Comparison of ENCODE assay signal across 11 cellular contexts in genomic region chr12:6425588-6426531, GRCh38. TPM values are rescaled to one million over a fixed set of nuclear protein-coding genes. Genes with fewer than 3 reads are reported as not detected.
DNase-seq lines count a peak whose midpoint lies in the region; ATAC-seq and TF ChIP-seq lines count a peak whose summit lies in the region.
"Had no signal": no experiment of that assay in that cellular context is flagged by ENCODE, and none has a peak within 500 bp of the region (broad histone marks: within the 10 kb centered on the region; RNA-seq: fewer than 3 reads in every experiment).

No MANE protein-coding gene starts in this region.

- H3K79me2 ChIP-seq in MM.1S (ENCODE audit: low read length): no peaks in the 10 kb centered on the region

- peak overlapping the region; percentile 99 for H3K27ac Mint-ChIP-seq in activated naive CD4-positive, alpha-beta T cell treated with anti-CD3 and anti-CD28 coated beads, Interleukin-2, amount 50 U/mL, for 24 hours
- H3K27ac Mint-ChIP-seq in T-cell: peak overlapping the region; percentile 95

- peaks cover 64% of the 10 kb centered on the region for H3K4me1 Mint-ChIP-seq in activated naive CD4-positive, alpha-beta T cell treated with anti-CD3 and anti-CD28 coated beads, Interleukin-2, amount 50 U/mL, for 24 hours
- peaks cover 49 to 57% (median 50%) of the 10 kb centered on the region in 3 donors for H3K4me1 Mint-ChIP-seq in T-cell

- no peak overlapping the region for H2AFZ ChIP-seq in MM.1S (ENCODE audit: low read length)

- H3K9me3 ChIP-seq in MM.1S (replicated peaks; ENCODE audit: insufficient read depth, low read length): no peaks in the 10 kb centered on the region
- H3K9me3 ChIP-seq: pancreas had no signal

- POLR2A ChIA-PET in T-cell (lab: Charles Lee): interaction anchor here in 1 of 2 donors (1.6 kb wide), 1 partner anchor 107 kb away, joined by 4 read pairs; no protein-coding TSS in a partner anchor

- CTCF ChIA-PET in T-cell (lab: Charles Lee): interaction anchor here (0.5 to 4.9 kb wide), 11 partner anchors 9 to 114 kb away, joined by 3 to 31 read pairs (median 5); no protein-coding TSS in a partner anchor

- no peaks in the 10 kb centered on the region for H3K27me3 ChIP-seq in MM.1S (replicated peaks; ENCODE audit: insufficient read depth, low read length)
- H3K27me3 ChIP-seq: pancreas had no signal

- no peak overlapping the region for H3K4me3 ChIP-seq in fibroblast of mammary gland (ENCODE audit: control insufficient read depth, low read depth, low read length)
- H3K4me3 ChIP-seq in MM.1S (ENCODE audit: low read length): no peak overlapping the region
- H3K4me3 ChIP-seq: pancreas had no signal

- H3F3A ChIP-seq in MM.1S (ENCODE audit: insufficient read depth, low read length): no peaks in the 10 kb centered on the region

- H3K4me3 Mint-ChIP-seq in activated naive CD4-positive, alpha-beta T cell treated with anti-CD3 and anti-CD28 coated beads, Interleukin-2, amount 50 U/mL, for 24 hours: peak overlapping the region; percentile 53
- peak overlapping the region in 1 of 3 donors; percentile 82 for H3K4me3 Mint-ChIP-seq in T-cell

- DNase-seq in activated naive CD4-positive, alpha-beta T cell treated with anti-CD3 and anti-CD28 coated beads, Interleukin-2, amount 50 U/mL, for 16 hours: no peak
- DNase-seq in T-cell: no peak
- DNase-seq in fibroblast of mammary gland (ENCODE audit: low read depth): peak; percentile 22
- DNase-seq in substantia nigra (lab: John Stamatoyannopoulos, UW): peak in 31 of 49 donors; percentile 7 to 54 (median 25)
- no peak for DNase-seq in MM.1S
- no peak for DNase-seq in MV-4-11 (lab: John Stamatoyannopoulos, UW)
- DNase-seq: NCI-H2081 treated with DMSO at 0.1 percent for 48 hours had no signal

- no peak overlapping the region for H3K9ac ChIP-seq in MM.1S (ENCODE audit: low read length)

- H3K27ac ChIP-seq in substantia nigra (ENCODE audit: low read depth, low read length, poor library complexity, severe bottlenecking) (no peak overlapping the region), MM.1S (ENCODE audit: low read length) (no peak overlapping the region)
- H3K27ac ChIP-seq: pancreas had no signal

- no peak for ATAC-seq in T-cell (replicated peaks in 1 of 4)
- no peak for ATAC-seq in GM19351 (IDR thresholded peaks at IDR 0.05; ENCODE audit: unreplicated experiment)
- ATAC-seq: pancreas had no signal

- no peaks in the 10 kb centered on the region for H3K9me2 ChIP-seq in MM.1S (replicated peaks; ENCODE audit: insufficient read depth, low read length)

- no peaks in the 10 kb centered on the region for H4K20me1 ChIP-seq in MM.1S (ENCODE audit: insufficient read depth, low read length)

- no peak for TF ChIP-seq CTCF in fibroblast of mammary gland (conservative IDR thresholded peaks at IDR 0.05; ENCODE audit: control insufficient read depth, insufficient read depth, low read depth, low read length)
- TF ChIP-seq CTCF in MM.1S (IDR thresholded peaks at IDR 0.05; ENCODE audit: low read length): no peak

- H3K36me3 ChIP-seq in MM.1S (replicated peaks; ENCODE audit: insufficient read depth, low read length): no peaks in the 10 kb centered on the region
- H3K36me3 ChIP-seq: pancreas had no signal

- no peak overlapping the region for H3K4me2 ChIP-seq in MM.1S (ENCODE audit: low read depth, low read length)

- H3K36me3 Mint-ChIP-seq in activated naive CD4-positive, alpha-beta T cell treated with anti-CD3 and anti-CD28 coated beads, Interleukin-2, amount 50 U/mL, for 24 hours: no peaks in the 10 kb centered on the region
- H3K36me3 Mint-ChIP-seq in T-cell: no peaks in the 10 kb centered on the region

- peaks cover 9% of the 10 kb centered on the region for H3K4me1 ChIP-seq in MM.1S (ENCODE audit: low read length)

- no peaks in the 10 kb centered on the region for H3K27me3 Mint-ChIP-seq in activated naive CD4-positive, alpha-beta T cell treated with anti-CD3 and anti-CD28 coated beads, Interleukin-2, amount 50 U/mL, for 24 hours
- H3K27me3 Mint-ChIP-seq in T-cell: no peaks in the 10 kb centered on the region

- H3K9me3 Mint-ChIP-seq in activated naive CD4-positive, alpha-beta T cell treated with anti-CD3 and anti-CD28 coated beads, Interleukin-2, amount 50 U/mL, for 24 hours: no peaks in the 10 kb centered on the region
- no peaks in the 10 kb centered on the region for H3K9me3 Mint-ChIP-seq in T-cell

RNA-seq across cellular contexts. Expression of gene CD27, which starts 18.9 kb away (rescaled TPM):
- total RNA-seq in T-cell: 100 to 1,000 TPM in 4 of 5 donors, 10 to 100 TPM in 1; 94.0 to 140 (median 138) TPM
- total RNA-seq: bronchial epithelial cell had no signal

RNA-seq across cellular contexts. Expression of gene TAPBPL, which starts 26.0 kb away (rescaled TPM):
- 10 to 100 TPM; 22.6 to 77.0 (median 60.3) TPM for total RNA-seq in T-cell

RNA-seq across cellular contexts. Expression of gene LTBR, which starts 41.9 kb away (rescaled TPM):
- total RNA-seq in T-cell: 1 to 10 TPM in 2 of 5 donors, under 1 TPM in 2, not detected in 1; 0.56 to 1.6 (median 1.2) TPM

RNA-seq across cellular contexts. Expression of gene VAMP1, which starts 44.6 kb away (rescaled TPM):
- 10 to 100 TPM; 64.6 to 92.2 (median 75.8) TPM for total RNA-seq in T-cell

RNA-seq across cellular contexts. Expression of gene SCNN1A, which starts 50.5 kb away (rescaled TPM):
- total RNA-seq in T-cell: 1 to 10 TPM; 1.0 to 3.4 (median 2.6) TPM

Comparison
In these comparisons a context has a peak if more than half of its experiments do, and no peak if none do; other contexts are left out.
1. DNase-seq: peak in fibroblast of mammary gland (single experiment) and substantia nigra (31 of 49); none in activated naive CD4-positive, alpha-beta T cell treated with anti-CD3 and anti-CD28 coated beads, Interleukin-2, amount 50 U/mL, for 16 hours (single experiment), T-cell (0 of 34), MM.1S (single experiment) and MV-4-11 (single experiment).